Comparison of ENCODE assay signal across 19 cellular contexts in the genomic region with DNA sequence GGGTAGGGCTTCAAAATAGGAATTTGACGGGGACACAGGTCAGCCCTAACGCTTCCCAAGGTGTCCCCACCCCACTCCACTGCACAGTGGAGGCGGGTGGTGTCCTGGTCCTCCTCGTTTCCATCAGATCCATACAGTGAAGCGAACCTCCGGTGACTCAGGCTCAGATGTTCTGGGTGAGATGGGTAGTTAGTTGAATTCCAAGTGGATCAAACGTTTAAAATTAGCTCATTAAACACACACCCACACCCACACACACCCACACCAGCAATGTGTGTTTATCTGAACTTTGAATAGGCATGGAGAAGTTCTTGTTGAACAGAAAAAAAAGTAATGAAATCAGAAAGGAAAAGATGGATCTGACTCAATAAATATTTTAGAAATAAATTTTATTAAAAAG. TPM values are rescaled to one million over a fixed set of nuclear protein-coding genes. Genes with fewer than 3 reads are reported as not detected.
"Had no signal": no experiment of that assay in that cellular context is flagged by ENCODE, and none has a peak within 500 bp of the region (broad histone marks: within the 10 kb centered on the region; RNA-seq: fewer than 3 reads in every experiment).

No MANE protein-coding gene starts in this region.

- DNase-seq: activated CD4-positive, alpha-beta T cell treated with anti-CD3 and anti-CD28 coated beads, Interleukin-2, amount 10 ng/mL, durations not matched to agents 7 days and 5 days; activated CD4-positive, CD25-positive, alpha-beta regulatory T cell; activated CD8-positive, alpha-beta memory T cell treated with anti-CD3 and anti-CD28 coated beads, Interleukin-2, amount 50 U/mL, for 48 hours; activated effector memory CD4-positive, alpha-beta T cell treated with Interleukin-2 at 50 U/mL for 16 hours; activated naive CD4-positive, alpha-beta T cell treated with anti-CD3 and anti-CD28 coated beads, Interleukin-2, amount 10 ng/mL, durations not matched to agents 7 days and 5 days; activated T-cell treated with anti-CD3 and anti-CD28 coated beads, Interleukin-2, amount 50 U/mL, for 48 hours; aorta; brain microvascular endothelial cell; islet precursor cell; stimulated activated naive B cell treated with anti-CD40 and anti-IgM and Interleukin-4, amounts not matched to agents 10 μg/mL and 1 μg/mL and 100 μg/mL, for 72 hours; T1000; upper lobe of left lung had no signal

- H3K36me3 ChIP-seq: brain microvascular endothelial cell, thoracic aorta, upper lobe of left lung had no signal

- H3K36me3 Mint-ChIP-seq: activated naive CD4-positive, alpha-beta T cell treated with anti-CD3 and anti-CD28 coated beads, Interleukin-2, amount 10 ng/mL, durations not matched to agents 7 days and 5 days; mesothelial cell of epicardium; stimulated activated naive B cell treated with anti-CD40 and anti-IgM and Interleukin-4, amounts not matched to agents 10 μg/mL and 1 μg/mL and 100 μg/mL, for 72 hours had no signal

- H3K4me1 ChIP-seq: upper lobe of left lung had no signal

- H3K9me3 Mint-ChIP-seq: mesothelial cell of epicardium, neural crest cell had no signal

- H3K9me3 ChIP-seq: thoracic aorta, upper lobe of left lung had no signal

- H3K27me3 Mint-ChIP-seq: activated CD4-positive, alpha-beta T cell treated with anti-CD3 and anti-CD28 coated beads, Interleukin-2, amount 10 ng/mL, durations not matched to agents 7 days and 5 days; activated naive CD4-positive, alpha-beta T cell treated with anti-CD3 and anti-CD28 coated beads, Interleukin-2, amount 10 ng/mL, durations not matched to agents 7 days and 5 days; stimulated activated naive B cell treated with anti-CD40 and anti-IgM and Interleukin-4, amounts not matched to agents 10 μg/mL and 1 μg/mL and 100 μg/mL, for 72 hours had no signal

- H3K4me3 ChIP-seq: coronary artery, lung, thoracic aorta, upper lobe of left lung had no signal

- H3K4me1 Mint-ChIP-seq: activated CD4-positive, alpha-beta T cell treated with anti-CD3 and anti-CD28 coated beads, Interleukin-2, amount 10 ng/mL, durations not matched to agents 7 days and 5 days; activated naive CD4-positive, alpha-beta T cell treated with anti-CD3 and anti-CD28 coated beads, Interleukin-2, amount 10 ng/mL, durations not matched to agents 7 days and 5 days; mesothelial cell of epicardium; stimulated activated naive B cell treated with anti-CD40 and anti-IgM and Interleukin-4, amounts not matched to agents 10 μg/mL and 1 μg/mL and 100 μg/mL, for 72 hours had no signal

- H3K27ac Mint-ChIP-seq: activated CD4-positive, alpha-beta T cell treated with anti-CD3 and anti-CD28 coated beads, Interleukin-2, amount 10 ng/mL, durations not matched to agents 7 days and 5 days; activated naive CD4-positive, alpha-beta T cell treated with anti-CD3 and anti-CD28 coated beads, Interleukin-2, amount 10 ng/mL, durations not matched to agents 7 days and 5 days; mesothelial cell of epicardium; stimulated activated naive B cell treated with anti-CD40 and anti-IgM and Interleukin-4, amounts not matched to agents 10 μg/mL and 1 μg/mL and 100 μg/mL, for 72 hours had no signal

- H3K27me3 ChIP-seq: brain microvascular endothelial cell, upper lobe of left lung had no signal

- H3K27ac ChIP-seq: brain microvascular endothelial cell, coronary artery, thoracic aorta, upper lobe of left lung had no signal

- H3K4me3 Mint-ChIP-seq: activated CD4-positive, alpha-beta T cell treated with anti-CD3 and anti-CD28 coated beads, Interleukin-2, amount 10 ng/mL, durations not matched to agents 7 days and 5 days; activated naive CD4-positive, alpha-beta T cell treated with anti-CD3 and anti-CD28 coated beads, Interleukin-2, amount 10 ng/mL, durations not matched to agents 7 days and 5 days; mesothelial cell of epicardium; neural crest cell; stimulated activated naive B cell treated with anti-CD40 and anti-IgM and Interleukin-4, amounts not matched to agents 10 μg/mL and 1 μg/mL and 100 μg/mL, for 72 hours had no signal

RNA-seq across cellular contexts. Expression of a gene that starts 58.9 kb away (rescaled TPM):
- total RNA-seq: activated CD4-positive, alpha-beta T cell treated with anti-CD3 and anti-CD28 coated beads, Interleukin-2, amount 10 ng/mL, durations not matched to agents 7 days and 5 days; esophagus mucosa; T-helper 1 cell treated with Interleukin-12 subunit alpha and Interleukin-12 subunit beta and Interleukin-4 antibody, amounts not matched to agents 30 ng/mL and 1 ng/mL, for 36 hours; thoracic aorta had no signal
- polyA plus RNA-seq: aorta had no signal
